ENCODE assay signal across 8 cellular contexts in genomic region chr12:76346798-76347420, GRCh38. TPM values are rescaled to one million over a fixed set of nuclear protein-coding genes. Genes with fewer than 3 reads are reported as not detected.
DNase-seq lines count a peak whose midpoint lies in the region; ATAC-seq and TF ChIP-seq lines count a peak whose summit lies in the region.

No MANE protein-coding gene starts in this region.

- no peaks in the 10 kb centered on the region for H3K27me3 Mint-ChIP-seq in activated CD8-positive, alpha-beta T cell treated with anti-CD3 and anti-CD28 coated beads for 36 hours

- peak; percentile 13 for TF ChIP-seq CTCF in activated CD8-positive, alpha-beta T cell treated with anti-CD3 and anti-CD28 coated beads for 36 hours (IDR thresholded peaks at IDR 0.05)
- TF ChIP-seq CTCF in gastroesophageal sphincter (IDR thresholded peaks at IDR 0.05) = peak in 2 of 4 experiments; percentile 6 to 54

- peak overlapping the region; percentile 54 to 91 (median 88) for H3K27ac ChIP-seq in gastroesophageal sphincter

- peak overlapping the region; percentile 92 for H3K27ac Mint-ChIP-seq in activated CD8-positive, alpha-beta T cell treated with anti-CD3 and anti-CD28 coated beads for 36 hours

- H3K4me3 Mint-ChIP-seq in activated CD8-positive, alpha-beta T cell treated with anti-CD3 and anti-CD28 coated beads for 36 hours = peak overlapping the region; percentile 95

- intact Hi-C loops in activated CD8-positive, alpha-beta T cell treated with anti-CD3 and anti-CD28 coated beads for 36 hours (cut with micrococcal nuclease) = loop anchor here (2.0 kb wide), 1 partner anchor 264 kb away; no protein-coding TSS in a partner anchor

- peak overlapping the region; percentile 77 to 78 for H3K4me3 ChIP-seq in gastroesophageal sphincter

- no peaks in the 10 kb centered on the region for H3K9me3 Mint-ChIP-seq in activated CD8-positive, alpha-beta T cell treated with anti-CD3 and anti-CD28 coated beads for 36 hours

- no peak for TF ChIP-seq EP300 in gastroesophageal sphincter (IDR thresholded peaks at IDR 0.05)

- DNase-seq in EL = peak; percentile 75
- peak; percentile 8 for DNase-seq in NCI-H146 treated with DMSO at 0.1 percent for 48 hours (lab: John Stamatoyannopoulos, UW; ENCODE audit: unreplicated experiment)
- DNase-seq in activated CD8-positive, alpha-beta T cell treated with anti-CD3 and anti-CD28 coated beads for 36 hours = peak; percentile 26
- peak; percentile 78 for DNase-seq in putamen (ENCODE audit: low spot score)
- no peak for DNase-seq in NCI-H2029 treated with DMSO at 0.1 percent for 48 hours (lab: John Stamatoyannopoulos, UW)
- no peak for DNase-seq in activated gamma-delta T cell (lab: John Stamatoyannopoulos, UW)

- 28 to 48% methylated on average over 3 to 4 of the region's 4 CpGs for WGBS in gastroesophageal sphincter (ENCODE audit: low coverage in 1 of 2), 2 donors

- H3K36me3 ChIP-seq in gastroesophageal sphincter = no peaks in the 10 kb centered on the region

- H3K27me3 ChIP-seq in gastroesophageal sphincter = no peaks in the 10 kb centered on the region

- H3K4me1 ChIP-seq in gastroesophageal sphincter = peaks cover 0 to 40% (median 5%) of the 10 kb centered on the region in 3 donors

- peaks cover 22% of the 10 kb centered on the region for H3K4me1 Mint-ChIP-seq in activated CD8-positive, alpha-beta T cell treated with anti-CD3 and anti-CD28 coated beads for 36 hours (ENCODE audit: low read depth)

- POLR2A ChIA-PET in activated CD8-positive, alpha-beta T cell treated with anti-CD3 and anti-CD28 coated beads for 36 hours (lab: Charles Lee) = interaction anchor here (1.2 to 1.3 kb wide), 2 partner anchors 10 to 170 kb away, joined by 3 read pairs; no protein-coding TSS in a partner anchor

- ATAC-seq in GM21528 (IDR thresholded peaks at IDR 0.05; ENCODE audit: low FRiP score, unreplicated experiment) = peak; percentile 38
- no peak for ATAC-seq in activated CD8-positive, alpha-beta T cell treated with anti-CD3 and anti-CD28 coated beads for 36 hours
- ATAC-seq in gastroesophageal sphincter = no peak

- no peaks in the 10 kb centered on the region for H3K36me3 Mint-ChIP-seq in activated CD8-positive, alpha-beta T cell treated with anti-CD3 and anti-CD28 coated beads for 36 hours (ENCODE audit: low read depth)

- CTCF ChIA-PET in activated CD8-positive, alpha-beta T cell treated with anti-CD3 and anti-CD28 coated beads for 36 hours (lab: Charles Lee) = interaction anchor here (0.7 to 2.4 kb wide), 10 partner anchors 10 to 862 kb away, joined by 3 to 14 read pairs (median 4); partner anchors contain the start of gene KRR1

- H3K9me3 ChIP-seq in gastroesophageal sphincter = no peaks in the 10 kb centered on the region

- TF ChIP-seq POLR2A in gastroesophageal sphincter (IDR thresholded peaks at IDR 0.05) = no peak

RNA-seq across cellular contexts. Expression of gene BBS10, which starts 1.3 kb away (rescaled TPM):
- total RNA-seq in activated CD8-positive, alpha-beta T cell treated with anti-CD3 and anti-CD28 coated beads for 36 hours = 1 to 10 TPM; 3.7 to 3.9 TPM
- total RNA-seq in gastroesophageal sphincter = 10 to 100 TPM in 3 of 4 donors, 1 to 10 TPM in 1; 8.9 to 22.2 (median 16.0) TPM

Comparison
In these comparisons a context has a peak if more than half of its experiments do, and no peak if none do; other contexts are left out.
1. DNase-seq: peak in EL (single experiment), NCI-H146 treated with DMSO at 0.1 percent for 48 hours (single experiment), activated CD8-positive, alpha-beta T cell treated with anti-CD3 and anti-CD28 coated beads for 36 hours (single experiment) and putamen (single experiment); none in NCI-H2029 treated with DMSO at 0.1 percent for 48 hours (single experiment) and activated gamma-delta T cell (single experiment).